ENCODE assay signal across 2 cellular contexts in genomic region chr1:216686860-216687545, GRCh38.
A peak's percentile ranks its signal among the peaks of the same experiment; 100 is the strongest.
TF ChIP-seq lines count a peak whose summit lies in the region.

No MANE protein-coding gene starts in this region.

TF ChIP-seq in IMR-90, 13 proteins besides CTCF, POLR2A, EP300 and RAD21:
- TF ChIP-seq FOS (IDR thresholded peaks at IDR 0.05; ENCODE audit: low read depth, low read length) (no peak), CEBPB (IDR thresholded peaks at IDR 0.05; ENCODE audit: low read depth, low read length) (no peak), MAZ (IDR thresholded peaks at IDR 0.05; ENCODE audit: borderline replicate concordance, low read depth, low read length) (no peak), BHLHE40 (IDR thresholded peaks at IDR 0.05; ENCODE audit: low read depth, low read length) (no peak), SMC3 (IDR thresholded peaks at IDR 0.05; ENCODE audit: low read depth, low read length) (no peak), RCOR1 (IDR thresholded peaks at IDR 0.05; ENCODE audit: insufficient replicate concordance, low read length) (no peak), MXI1 (IDR thresholded peaks at IDR 0.05; ENCODE audit: borderline replicate concordance, low read depth, low read length) (no peak), CHD1 (IDR thresholded peaks at IDR 0.05; ENCODE audit: low read depth, low read length) (no peak), RFX5 (IDR thresholded peaks at IDR 0.05; ENCODE audit: low read depth, low read length) (no peak)

TF ChIP-seq in H1, 55 proteins besides CTCF, POLR2A, EP300 and RAD21:
- TF ChIP-seq CBX8 (IDR thresholded peaks at IDR 0.05; ENCODE audit: borderline replicate concordance, low read depth, low read length) = no peak
- TF ChIP-seq E2F6 (IDR thresholded peaks at IDR 0.05) = no peak
- TF ChIP-seq HDAC2 (IDR thresholded peaks at IDR 0.05; ENCODE audit: borderline replicate concordance in 1 of 2, low read depth in 2 of 2, low read length in 2 of 2) = 0 out of 4 replicates have a peak, but pooled peaks of 1 of the 2 experiments have one; percentile 12
- no peak for TF ChIP-seq CREB1 (IDR thresholded peaks at IDR 0.05)
- 0 out of 2 replicates have a peak, but pooled peaks have one; percentile 9 for TF ChIP-seq YY1 (IDR thresholded peaks at IDR 0.05; ENCODE audit: low read depth, low read length)
- TF ChIP-seq SRF (IDR thresholded peaks at IDR 0.05; ENCODE audit: low read depth, low read length) = no peak
- no peak for TF ChIP-seq RNF2 (IDR thresholded peaks at IDR 0.05; ENCODE audit: borderline replicate concordance, low read depth, low read length, missing control alignments, poor library complexity, severe bottlenecking)
- TF ChIP-seq JUND (IDR thresholded peaks at IDR 0.05; ENCODE audit: low read length) = peak; percentile 55; the same call in 1 of the 2 replicates
- no peak for TF ChIP-seq KDM4A (IDR thresholded peaks at IDR 0.05; ENCODE audit: low read depth, low read length, severe bottlenecking)
- TF ChIP-seq SAP30 (IDR thresholded peaks at IDR 0.05; ENCODE audit: insufficient read depth, insufficient replicate concordance, low read length) = no peak
- no peak for TF ChIP-seq NANOG (IDR thresholded peaks at IDR 0.05; ENCODE audit: insufficient read depth, low read depth, low read length, poor library complexity, severe bottlenecking)
- no peak for TF ChIP-seq SP4 (IDR thresholded peaks at IDR 0.05; ENCODE audit: low read length)
- TF ChIP-seq RBBP5 (IDR thresholded peaks at IDR 0.05; ENCODE audit: borderline replicate concordance, low read depth, low read length) = no peak
- no peak for TF ChIP-seq CTBP2 (IDR thresholded peaks at IDR 0.05; ENCODE audit: borderline replicate concordance, insufficient read depth, insufficient read length, low read length)
- TF ChIP-seq MAFK (IDR thresholded peaks at IDR 0.05; ENCODE audit: low read depth, low read length) = no peak
- TF ChIP-seq ZNF274 (IDR thresholded peaks at IDR 0.05; ENCODE audit: borderline replicate concordance, extremely low read depth, low read length) = no peak
- TF ChIP-seq KDM5A (IDR thresholded peaks at IDR 0.05; ENCODE audit: low read length) = no peak
- peak; percentile 38 for TF ChIP-seq ASH2L (IDR thresholded peaks at IDR 0.05; ENCODE audit: low read length)
- no peak for TF ChIP-seq SIX5 (IDR thresholded peaks at IDR 0.05; ENCODE audit: low read depth, low read length)
- no peak for TF ChIP-seq TAF1 (IDR thresholded peaks at IDR 0.05; ENCODE audit: low read depth, low read length)
- no peak for TF ChIP-seq SIRT6 (IDR thresholded peaks at IDR 0.05; ENCODE audit: low read length)
- no peak for TF ChIP-seq TEAD4 (IDR thresholded peaks at IDR 0.05; ENCODE audit: low read depth, low read length)
- TF ChIP-seq MAX (IDR thresholded peaks at IDR 0.05) = peak; percentile 40
- TF ChIP-seq KDM1A (IDR thresholded peaks at IDR 0.05; ENCODE audit: borderline replicate concordance, low read length) = no peak
- no peak for TF ChIP-seq BACH1 (IDR thresholded peaks at IDR 0.05; ENCODE audit: low read length)
- no peak for TF ChIP-seq ATF3 (IDR thresholded peaks at IDR 0.05; ENCODE audit: insufficient read depth, low read depth, low read length)
- TF ChIP-seq CHD7 (IDR thresholded peaks at IDR 0.05; ENCODE audit: insufficient replicate concordance, low read length) = no peak
- no peak for TF ChIP-seq SIN3A (conservative IDR thresholded peaks at IDR 0.05 in 1 of 2, IDR thresholded peaks at IDR 0.05 in 1 of 2; ENCODE audit: low read depth in 1 of 2, low read length in 2 of 2)
